Comparison of ENCODE assay signal across 8 cellular contexts in the genomic region with DNA sequence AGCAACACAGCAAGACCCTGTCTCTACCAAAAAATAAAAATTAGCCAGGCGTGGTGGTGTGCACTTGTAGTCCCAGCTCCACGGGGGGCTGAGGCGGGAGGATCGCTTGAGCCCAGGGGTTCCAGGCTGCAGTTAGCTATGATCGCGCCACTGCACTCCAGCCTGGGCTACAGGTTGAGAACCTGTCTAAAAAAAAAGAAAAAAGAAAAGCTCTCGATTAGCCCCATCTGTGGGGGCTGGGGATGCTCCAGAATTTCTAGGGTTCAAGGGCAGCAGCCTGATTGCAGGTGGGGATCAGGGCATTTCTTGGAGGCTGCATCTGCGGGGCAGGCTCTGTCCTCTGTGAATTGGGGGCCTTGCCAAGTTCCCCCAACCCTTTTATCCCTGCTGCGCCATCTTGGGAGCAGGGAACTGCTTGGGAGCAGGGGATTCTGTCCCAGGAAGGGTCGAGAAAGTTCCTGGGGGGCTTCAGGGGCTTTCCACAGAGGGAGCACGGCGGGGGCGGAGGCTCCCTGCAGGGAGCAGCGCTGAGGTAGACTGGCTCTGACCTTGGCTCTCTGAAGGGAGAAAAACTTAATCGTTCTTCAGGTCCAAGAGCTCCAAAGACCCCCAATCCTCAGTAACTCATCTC. TPM values are rescaled to one million over a fixed set of nuclear protein-coding genes. Genes with fewer than 3 reads are reported as not detected.
DNase-seq lines count a peak whose midpoint lies in the region; ATAC-seq and TF ChIP-seq lines count a peak whose summit lies in the region.

No MANE protein-coding gene starts in this region.

- H3K9me3 ChIP-seq in Caco-2 (no peaks in the 10 kb centered on the region), right cardiac atrium (ENCODE audit: control insufficient read depth, low read length) (no peaks in the 10 kb centered on the region), smooth muscle cell (replicated peaks; ENCODE audit: low read depth) (no peaks in the 10 kb centered on the region)

- peak overlapping the region; percentile 87 for H3K27ac ChIP-seq in right cardiac atrium (ENCODE audit: low read length)
- H3K27ac ChIP-seq in smooth muscle cell (ENCODE audit: low read depth) = peak overlapping the region; percentile 84

- H3K79me2 ChIP-seq in smooth muscle cell (ENCODE audit: low read depth) = peaks cover 42% of the 10 kb centered on the region

- H3K4me3 ChIP-seq in Caco-2 (ENCODE audit: low read depth, low read length) (peak overlapping the region; percentile 73), right cardiac atrium (ENCODE audit: low read length) (peak overlapping the region; percentile 98), smooth muscle cell (peak overlapping the region; percentile 87)

- no peak for TF ChIP-seq CTCF in Caco-2 (IDR thresholded peaks at IDR 0.05; ENCODE audit: insufficient read depth in 1 of 2, low read depth in 1 of 2, low read length in 1 of 2, severe bottlenecking in 1 of 2, unreplicated experiment in 1 of 2)
- no peak for TF ChIP-seq CTCF in HFFc6 (IDR thresholded peaks at IDR 0.05)
- TF ChIP-seq CTCF in activated B cell treated with CpG ODN at 0.5 μM for 24 hours (IDR thresholded peaks at IDR 0.05) = no peak
- no peak for TF ChIP-seq CTCF in smooth muscle cell (IDR thresholded peaks at IDR 0.05; ENCODE audit: borderline replicate concordance, insufficient read depth, poor library complexity, severe bottlenecking)

- H3K27me3 ChIP-seq in Caco-2 (replicated peaks; ENCODE audit: control insufficient read depth, insufficient read depth, low read length) (no peaks in the 10 kb centered on the region), right cardiac atrium (ENCODE audit: control insufficient read depth, insufficient read depth) (no peaks in the 10 kb centered on the region), smooth muscle cell (ENCODE audit: low read depth) (no peaks in the 10 kb centered on the region)

- no peaks in the 10 kb centered on the region for H3K36me3 ChIP-seq in Caco-2 (ENCODE audit: control insufficient read depth, insufficient read depth, low read length)
- no peaks in the 10 kb centered on the region for H3K36me3 ChIP-seq in smooth muscle cell (ENCODE audit: low read depth)

- no peaks in the 10 kb centered on the region for H3K9me3 Mint-ChIP-seq in Caco-2 (ENCODE audit: unreplicated experiment)
- H3K9me3 Mint-ChIP-seq in HFFc6 = no peaks in the 10 kb centered on the region
- no peaks in the 10 kb centered on the region for H3K9me3 Mint-ChIP-seq in activated B cell treated with CpG ODN at 0.5 μM for 24 hours

- intact Hi-C loops in Caco-2 (cut with micrococcal nuclease; ENCODE audit: unreplicated experiment) (loop anchor here (5.0 kb wide), 1 partner anchor 62 kb away; no protein-coding TSS in a partner anchor), activated B cell treated with CpG ODN at 0.5 μM for 24 hours (cut with micrococcal nuclease) (loop anchor here (1.0 to 5.0 kb wide), 6 partner anchors 12 to 182 kb away; a partner anchor contains a TSS), right cardiac atrium (cut with DNase I) (no loop called here)

- CTCF ChIA-PET in Caco-2 (lab: Charles Lee) (interaction anchor here (0.6 kb wide), 2 partner anchors 36 to 278 kb away, joined by 3 to 4 read pairs; no protein-coding TSS in a partner anchor), activated B cell treated with CpG ODN at 0.5 μM for 24 hours (lab: Charles Lee) (no interaction called here)

- H3K4me1 Mint-ChIP-seq in Caco-2 (ENCODE audit: low read depth, unreplicated experiment) = peaks cover 9% of the 10 kb centered on the region
- H3K4me1 Mint-ChIP-seq in HFFc6 (ENCODE audit: low read depth) = peaks cover 22% of the 10 kb centered on the region
- H3K4me1 Mint-ChIP-seq in activated B cell treated with CpG ODN at 0.5 μM for 24 hours = peaks cover 36% of the 10 kb centered on the region

- H3F3A ChIP-seq in smooth muscle cell (ENCODE audit: low read depth) = no peaks in the 10 kb centered on the region

- ATAC-seq in activated B cell treated with CpG ODN at 0.5 μM for 24 hours (ENCODE audit: low read depth) (no peak), right cardiac atrium (peak; percentile 2), GM18520 (IDR thresholded peaks at IDR 0.05; ENCODE audit: unreplicated experiment) (no peak)

- H3K9ac ChIP-seq in smooth muscle cell (ENCODE audit: low read depth) = peak overlapping the region; percentile 98

- H3K27me3 Mint-ChIP-seq in Caco-2 (ENCODE audit: insufficient read depth, unreplicated experiment) = no peaks in the 10 kb centered on the region
- no peaks in the 10 kb centered on the region; the same call in none of the 2 replicates for H3K27me3 Mint-ChIP-seq in HFFc6 (ENCODE audit: insufficient read depth)
- no peaks in the 10 kb centered on the region for H3K27me3 Mint-ChIP-seq in activated B cell treated with CpG ODN at 0.5 μM for 24 hours

- H3K4me2 ChIP-seq in smooth muscle cell = peak overlapping the region; percentile 99

- H4K20me1 ChIP-seq in smooth muscle cell (ENCODE audit: low read depth) = peaks cover 33% of the 10 kb centered on the region

- BruUV-seq in Caco-2 (replicated peaks; lab: Mats Ljungman, UMichigan) = TSS peak; percentile 85

- peaks cover 16% of the 10 kb centered on the region for H3K36me3 Mint-ChIP-seq in Caco-2 (ENCODE audit: insufficient read depth, unreplicated experiment)
- peaks cover 13% of the 10 kb centered on the region for H3K36me3 Mint-ChIP-seq in HFFc6 (ENCODE audit: low read depth)
- H3K36me3 Mint-ChIP-seq in activated B cell treated with CpG ODN at 0.5 μM for 24 hours (ENCODE audit: low read depth) = peaks cover 13% of the 10 kb centered on the region

- peak overlapping the region; percentile 91 for H3K27ac Mint-ChIP-seq in Caco-2 (ENCODE audit: unreplicated experiment)
- peak overlapping the region; percentile 97 for H3K27ac Mint-ChIP-seq in HFFc6
- peak overlapping the region; percentile 89 for H3K27ac Mint-ChIP-seq in activated B cell treated with CpG ODN at 0.5 μM for 24 hours

- H3K4me3 Mint-ChIP-seq in Caco-2 (ENCODE audit: unreplicated experiment) = peak overlapping the region; percentile 96
- peak overlapping the region; percentile 97 for H3K4me3 Mint-ChIP-seq in HFFc6
- peak overlapping the region; percentile 93 for H3K4me3 Mint-ChIP-seq in activated B cell treated with CpG ODN at 0.5 μM for 24 hours

- 26% methylated on average over 15 of the region's 15 CpGs for WGBS in right cardiac atrium
- 42% methylated on average over 13 of the region's 15 CpGs for WGBS in smooth muscle cell (ENCODE audit: low lambda C conversion rate)

- POLR2A ChIA-PET in Caco-2 (lab: Charles Lee) = interaction anchor here (0.6 to 1.2 kb wide), 2 partner anchors 48 to 295 kb away, joined by 3 to 4 read pairs; no protein-coding TSS in a partner anchor
- POLR2A ChIA-PET in activated B cell treated with CpG ODN at 0.5 μM for 24 hours (lab: Charles Lee) = interaction anchor here (1.0 to 1.8 kb wide), 10 partner anchors 20 to 446 kb away, joined by 3 to 10 read pairs (median 4); a partner anchor contains a TSS

- peaks cover 4% of the 10 kb centered on the region; the same call in 1 of the 2 replicates for H3K4me1 ChIP-seq in Caco-2
- no peaks in the 10 kb centered on the region for H3K4me1 ChIP-seq in right cardiac atrium (ENCODE audit: control insufficient read depth, insufficient read depth, low read length)
- H3K4me1 ChIP-seq in smooth muscle cell (ENCODE audit: low read depth) = peaks cover 12% of the 10 kb centered on the region

- DNase-seq in Caco-2 (no peak), HFFc6 (no peak), activated B cell treated with CpG ODN at 0.5 μM for 24 hours (no peak), right cardiac atrium (no peak), smooth muscle cell (lab: John Stamatoyannopoulos, UW; ENCODE audit: unreplicated experiment) (no peak), superior temporal gyrus (ENCODE audit: extremely low spot score) (no peak), amniotic stem cell (lab: John Stamatoyannopoulos, UW) (no peak)

- peak overlapping the region; percentile 92 for H2AFZ ChIP-seq in smooth muscle cell (ENCODE audit: low read depth)

RNA-seq across cellular contexts. Expression of a gene that starts 0.6 kb away (rescaled TPM):
- total RNA-seq in Caco-2 (2022) (190 and 201 TPM in 2 replicates), activated B cell treated with CpG ODN at 0.5 μM for 24 hours (47.3 and 51.6 TPM in 2 replicates), right cardiac atrium (100 to 1,000 TPM; 106 to 126 (median 121) TPM), smooth muscle cell (80.8 and 85.0 TPM in 2 replicates)
- total RNA-seq in HFFc6 (2021; fragmentation: NEBNext Ultra II Directional; extraction: Animal tissue kit (Norgen Biotek cat#: 25700)) = 100 to 1,000 TPM; 261 to 285 (median 281) TPM
- polyA plus RNA-seq in right cardiac atrium (148 TPM), smooth muscle cell (109 and 113 TPM in 2 replicates)

RNA-seq across cellular contexts. Expression of a gene that starts 49.4 kb away (rescaled TPM):
- total RNA-seq in Caco-2 (2022) = 128 and 135 TPM in 2 replicates
- total RNA-seq in HFFc6 (2021; fragmentation: NEBNext Ultra II Directional; extraction: Animal tissue kit (Norgen Biotek cat#: 25700)) = 100 to 1,000 TPM; 233 to 281 (median 249) TPM
- 300 and 312 TPM in 2 replicates for total RNA-seq in activated B cell treated with CpG ODN at 0.5 μM for 24 hours
- total RNA-seq in right cardiac atrium = 10 to 100 TPM; 35.5 to 65.1 (median 56.6) TPM
- 52.9 TPM for polyA plus RNA-seq in right cardiac atrium
- 105 and 167 TPM in 2 replicates for total RNA-seq in smooth muscle cell
- 204 and 225 TPM in 2 replicates for polyA plus RNA-seq in smooth muscle cell

RNA-seq across cellular contexts. Expression of a gene that starts 52.4 kb away (rescaled TPM):
- total RNA-seq in Caco-2 (2022) = not detected in 2 replicates
- total RNA-seq in HFFc6 (2021; fragmentation: NEBNext Ultra II Directional; extraction: Animal tissue kit (Norgen Biotek cat#: 25700)) = under 1 TPM in 1 of 6 experiments, not detected in 5; 0.05 TPM
- not detected in 2 replicates for total RNA-seq in activated B cell treated with CpG ODN at 0.5 μM for 24 hours
- total RNA-seq in right cardiac atrium = not detected
- not detected for polyA plus RNA-seq in right cardiac atrium
- not detected in 2 replicates for total RNA-seq in smooth muscle cell
- not detected in 2 replicates for polyA plus RNA-seq in smooth muscle cell

Comparison
In these comparisons a context has a peak if more than half of its experiments do, and no peak if none do; other contexts are left out.
1. ATAC-seq: peak in right cardiac atrium (2 of 2); none in activated B cell treated with CpG ODN at 0.5 μM for 24 hours (single experiment) and GM18520 (single experiment).
2. intact Hi-C loops: an anchor here in Caco-2 (5.0 kb wide) and activated B cell treated with CpG ODN at 0.5 μM for 24 hours (1.0 to 5.0 kb wide); none called in right cardiac atrium.
3. Peak in every context shown above with its lines, with median percentiles within 50 percentile points of each other: H3K4me3 ChIP-seq, H3K27ac Mint-ChIP-seq and H3K4me3 Mint-ChIP-seq.